In the genomic region with DNA sequence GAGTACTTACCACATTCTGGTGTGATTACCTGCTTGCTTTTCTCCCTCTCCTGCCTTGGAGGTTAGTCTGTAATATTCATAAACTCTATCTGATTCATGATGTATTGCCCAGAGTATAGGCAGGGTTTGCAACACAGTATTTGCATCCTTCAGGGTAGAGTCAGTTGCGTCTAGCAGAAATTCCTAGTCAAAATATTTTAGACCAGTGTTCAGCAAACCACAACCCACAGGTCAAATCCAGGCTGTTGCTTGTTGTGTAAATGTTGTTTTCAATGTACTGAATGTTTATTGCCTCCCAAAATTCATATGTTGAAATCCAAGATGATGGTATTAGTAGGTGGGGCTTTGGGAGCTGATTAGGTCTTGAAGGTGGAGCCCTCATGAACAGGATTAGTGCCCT, we compare ENCODE assay signal across 19 cellular contexts.
DNase-seq lines count a peak whose midpoint lies in the region; ATAC-seq and TF ChIP-seq lines count a peak whose summit lies in the region.
"Had no signal": no experiment of that assay in that cellular context is flagged by ENCODE, and none has a peak within 500 bp of the region (broad histone marks: within the 10 kb centered on the region; RNA-seq: fewer than 3 reads in every experiment).

No MANE protein-coding gene starts in this region.

- H3K36me3 ChIP-seq in mucosa of descending colon (ENCODE audit: low read depth): no peaks in the 10 kb centered on the region
- H3K36me3 ChIP-seq: BLaER1 treated with 17β-estradiol and CSF1 and Interleukin-3, amounts not matched to agents 10 nM and 100 nM had no signal

- DNase-seq in AG08395 (ENCODE audit: low spot score) (peak; percentile 49), GM04504 (ENCODE audit: low read depth) (peak; percentile 48), amniotic epithelial cell (ENCODE audit: low read depth) (peak; percentile 93), fibroblast of mammary gland (ENCODE audit: low read depth) (peak; percentile 78), mucosa of descending colon (no peak), SW 1271 (lab: John Stamatoyannopoulos, UW) (no peak), activated T-cell treated with anti-CD3 and anti-CD28 coated beads for 4 hours (no peak)
- DNase-seq: 8988T; CD8-positive, alpha-beta memory T cell; DMS79 treated with DMSO at 0.1 percent for 48 hours; GF-D8; MV-4-11; NCI-H1436; NCI-H2029 treated with DMSO at 0.1 percent for 48 hours; NCI-H510A; NCI-H82; PC-9 had no signal

- no peak for TF ChIP-seq CTCF in fibroblast of mammary gland (conservative IDR thresholded peaks at IDR 0.05; ENCODE audit: control insufficient read depth, insufficient read depth, low read depth, low read length)
- TF ChIP-seq CTCF in mucosa of descending colon (IDR thresholded peaks at IDR 0.05): no peak

- H3K4me1 ChIP-seq in mucosa of descending colon (ENCODE audit: low read depth): no peaks in the 10 kb centered on the region
- H3K4me1 ChIP-seq: BLaER1 treated with 17β-estradiol and CSF1 and Interleukin-3, amounts not matched to agents 10 nM and 100 nM had no signal

- peaks cover 7% of the 10 kb centered on the region for H3K9me3 ChIP-seq in mucosa of descending colon

- H3K4me3 ChIP-seq in fibroblast of mammary gland (ENCODE audit: control insufficient read depth, low read depth, low read length) (no peak overlapping the region), mucosa of descending colon (no peak overlapping the region)
- H3K4me3 ChIP-seq: BLaER1 treated with 17β-estradiol and CSF1 and Interleukin-3, amounts not matched to agents 10 nM and 100 nM; PC-9 had no signal

- intact Hi-C loops in mucosa of descending colon (cut with DNase I, micrococcal nuclease): no loop called here

- no peak for ATAC-seq in mucosa of descending colon
- ATAC-seq in GM21360 (IDR thresholded peaks at IDR 0.05; ENCODE audit: unreplicated experiment): no peak

Comparison
In these comparisons a context has a peak if more than half of its experiments do, and no peak if none do; other contexts are left out.
1. DNase-seq: peak in AG08395 (single experiment), GM04504 (single experiment), amniotic epithelial cell (single experiment) and fibroblast of mammary gland (single experiment); none in mucosa of descending colon (0 of 3), SW 1271 (0 of 2) and activated T-cell treated with anti-CD3 and anti-CD28 coated beads for 4 hours (single experiment).